ENCODE assay signal across 8 cellular contexts in genomic region chr19:44689290-44690130, GRCh38. TPM values are rescaled to one million over a fixed set of nuclear protein-coding genes. Genes with fewer than 3 reads are reported as not detected.
DNase-seq lines count a peak whose midpoint lies in the region; ATAC-seq, FAIRE-seq and TF ChIP-seq lines count a peak whose summit lies in the region.

No MANE protein-coding gene starts in this region.

- no peaks in the 10 kb centered on the region for H3K36me3 Mint-ChIP-seq in dendritic cell treated with granulocyte-macrophage colony-stimulating factor and Interleukin-4, amounts not matched to agents 40 ng/mL and 50 ng/mL, for 4 days (ENCODE audit: low read depth)

- no peak for TF ChIP-seq POLR2A in GM12891 (IDR thresholded peaks at IDR 0.05; ENCODE audit: low read depth, low read length)

- peak overlapping the region in 1 of 2 donors; percentile 39 for H3K27ac ChIP-seq in lung (ENCODE audit: low read depth in 1 of 2, low read length in 1 of 2)

- H3K27me3 ChIP-seq in lung (ENCODE audit: control insufficient read depth, insufficient read depth), result no peaks in the 10 kb centered on the region

- no peak overlapping the region for H3K4me3 ChIP-seq in lung

- TF ChIP-seq CTCF in lung (IDR thresholded peaks at IDR 0.05; ENCODE audit: control extremely low read depth, extremely low read depth), result peak; percentile 80

- H3K4me3 Mint-ChIP-seq in dendritic cell treated with granulocyte-macrophage colony-stimulating factor and Interleukin-4, amounts not matched to agents 40 ng/mL and 50 ng/mL, for 4 days, result no peak overlapping the region

- peaks cover 3 to 20% of the 10 kb centered on the region in 2 donors for H3K4me1 ChIP-seq in lung (ENCODE audit: control insufficient read depth in 2 of 2, insufficient read depth in 2 of 2, low read length in 2 of 2)

- peak; percentile 50 for DNase-seq in A172 (ENCODE audit: low spot score)
- DNase-seq in GM12891 (ENCODE audit: insufficient read length, low spot score), result no peak
- DNase-seq in NCI-H226, result peak; percentile 37
- DNase-seq in activated CD4-positive, alpha-beta T cell treated with anti-CD3 and anti-CD28 coated beads, Interleukin-2, amount 50 U/mL, for 1 hour, result peak; percentile 82
- peak; percentile 75 for DNase-seq in lung (ENCODE audit: low spot score)
- peak; percentile 40 for DNase-seq in stimulated activated CD8-positive, alpha-beta memory T cell treated with anti-CD3 and anti-CD28 coated beads, Interleukin-12 subunit alpha, Interleukin-12 subunit beta, amount 100 ng/mL, for 4 hours (ENCODE audit: low read depth)

- H3K27me3 Mint-ChIP-seq in dendritic cell treated with granulocyte-macrophage colony-stimulating factor and Interleukin-4, amounts not matched to agents 40 ng/mL and 50 ng/mL, for 4 days, result peaks cover 6% of the 10 kb centered on the region

- peaks cover 73% of the 10 kb centered on the region for H3K4me1 Mint-ChIP-seq in dendritic cell treated with granulocyte-macrophage colony-stimulating factor and Interleukin-4, amounts not matched to agents 40 ng/mL and 50 ng/mL, for 4 days (ENCODE audit: low read depth)

- 40 to 42% methylated on average over 11 of the region's 11 CpGs for WGBS in lung, 2 donors

- peak overlapping the region; percentile 67 for H3K27ac Mint-ChIP-seq in dendritic cell treated with granulocyte-macrophage colony-stimulating factor and Interleukin-4, amounts not matched to agents 40 ng/mL and 50 ng/mL, for 4 days

- H3K9me3 ChIP-seq in lung (ENCODE audit: control insufficient read depth in 2 of 2, insufficient read depth in 1 of 2, low read length in 1 of 2), result no peaks in the 10 kb centered on the region

- H3K36me3 ChIP-seq in lung (ENCODE audit: control insufficient read depth in 2 of 2, insufficient read depth in 2 of 2, low read length in 2 of 2), result no peaks in the 10 kb centered on the region

- intact Hi-C loops in dendritic cell treated with granulocyte-macrophage colony-stimulating factor and Interleukin-4, amounts not matched to agents 40 ng/mL and 50 ng/mL, for 4 days (cut with micrococcal nuclease), result loop anchor here (1.0 to 2.0 kb wide), 3 partner anchors 33 to 155 kb away; no protein-coding TSS in a partner anchor

- H3K9me3 Mint-ChIP-seq in dendritic cell treated with granulocyte-macrophage colony-stimulating factor and Interleukin-4, amounts not matched to agents 40 ng/mL and 50 ng/mL, for 4 days, result no peaks in the 10 kb centered on the region

- peak; percentile 76 for FAIRE-seq in GM12891 (lab: Jason Lieb, UNC)

- no peak for ATAC-seq in lung (ENCODE audit: insufficient read depth, low FRiP score)
- no peak for ATAC-seq in GM21381 (IDR thresholded peaks at IDR 0.05; ENCODE audit: unreplicated experiment)

TF ChIP-seq in GM12891, 5 proteins besides CTCF, POLR2A, EP300 and RAD21:
- no peak for TF ChIP-seq SPI1 (IDR thresholded peaks at IDR 0.05; ENCODE audit: low read depth, low read length)
- no peak for TF ChIP-seq POU2F2 (IDR thresholded peaks at IDR 0.05; ENCODE audit: low read depth, low read length)
- TF ChIP-seq PAX5 (IDR thresholded peaks at IDR 0.05; ENCODE audit: insufficient read depth, low read length, severe bottlenecking), result no peak
- no peak for TF ChIP-seq TAF1 (IDR thresholded peaks at IDR 0.05; ENCODE audit: low read depth, low read length)
- TF ChIP-seq POLR2AphosphoS5 (IDR thresholded peaks at IDR 0.05; ENCODE audit: low read depth, low read length), result no peak

RNA-seq across cellular contexts. Expression of gene CEACAM16, which starts 9.4 kb away (rescaled TPM):
- total RNA-seq in A172 (2014; rRNA removed; shearing (Covaris generic)), result not detected in 2 replicates
- polyA plus RNA-seq in GM12891 (2012; ENCODE audit: low read depth, missing spikeins), result 0.05 TPM
- under 1 TPM in 1 of 2 donors, not detected in 1; 0.26 TPM for total RNA-seq in lung
- not detected for polyA plus RNA-seq in lung

RNA-seq across cellular contexts. Expression of gene CEACAM19, which starts 18.2 kb away (rescaled TPM):
- not detected in 2 replicates for total RNA-seq in A172 (2014; rRNA removed; shearing (Covaris generic))
- polyA plus RNA-seq in GM12891 (2012; ENCODE audit: low read depth, missing spikeins), result 0.22 TPM
- 1 to 10 TPM; 2.3 to 4.1 TPM for total RNA-seq in lung
- polyA plus RNA-seq in lung, result 1 to 10 TPM; 4.7 to 8.3 TPM

RNA-seq across cellular contexts. Expression of gene PVR, which starts 45.8 kb away (rescaled TPM):
- total RNA-seq in A172 (2014; rRNA removed; shearing (Covaris generic)), result 60.2 and 76.1 TPM in 2 replicates
- 1.3 TPM for polyA plus RNA-seq in GM12891 (2012; ENCODE audit: low read depth, missing spikeins)
- 10 to 100 TPM; 26.5 to 46.4 TPM for total RNA-seq in lung
- 10 to 100 TPM; 26.4 to 51.6 TPM for polyA plus RNA-seq in lung

RNA-seq across cellular contexts. Expression of gene BCL3, which starts 59.0 kb away (rescaled TPM):
- total RNA-seq in A172 (2014; rRNA removed; shearing (Covaris generic)), result 4.4 and 7.0 TPM in 2 replicates
- 16.1 TPM for polyA plus RNA-seq in GM12891 (2012; ENCODE audit: low read depth, missing spikeins)
- total RNA-seq in lung, result 10 to 100 TPM; 17.6 to 63.8 TPM
- polyA plus RNA-seq in lung, result 100 to 1,000 TPM in 1 of 2 donors, 10 to 100 TPM in 1; 63.7 to 233 TPM
